8 cellular contexts compared by ENCODE assay signal in genomic region chr5:173629628-173630027, GRCh38. TPM values are rescaled to one million over a fixed set of nuclear protein-coding genes. Genes with fewer than 3 reads are reported as not detected.
DNase-seq lines count a peak whose midpoint lies in the region; ATAC-seq, FAIRE-seq and TF ChIP-seq lines count a peak whose summit lies in the region.
"Had no signal": no experiment of that assay in that cellular context is flagged by ENCODE, and none has a peak within 500 bp of the region (broad histone marks: within the 10 kb centered on the region; RNA-seq: fewer than 3 reads in every experiment).

No MANE protein-coding gene starts in this region.

- no peaks in the 10 kb centered on the region for H3K9me2 ChIP-seq in GM23248 (ENCODE audit: insufficient read depth)

- H3F3A ChIP-seq in neural progenitor cell (ENCODE audit: low read depth) (no peaks in the 10 kb centered on the region), GM23248 (ENCODE audit: insufficient read depth) (no peaks in the 10 kb centered on the region)

- no peaks in the 10 kb centered on the region for H3K36me3 Mint-ChIP-seq in neural progenitor cell

- H3K9me3 Mint-ChIP-seq in neural progenitor cell = no peaks in the 10 kb centered on the region

- TF ChIP-seq CTCF in GM10266 (IDR thresholded peaks at IDR 0.05; ENCODE audit: control insufficient read depth, insufficient read depth, low read depth, missing control alignments) (peak; percentile 52), K562 (IDR thresholded peaks at IDR 0.05 in 2 of 3, conservative IDR thresholded peaks at IDR 0.05 in 1 of 3; ENCODE audit: insufficient read depth in 2 of 3, low read depth in 1 of 3, low read length in 3 of 3) (peak; percentile 55 to 83 (median 64)), neural progenitor cell (IDR thresholded peaks at IDR 0.05) (peak; percentile 66)

- H3K79me2 ChIP-seq in K562 (ENCODE audit: control insufficient read depth, insufficient read depth, low read length) = no peaks in the 10 kb centered on the region
- H3K79me2 ChIP-seq in neural progenitor cell (ENCODE audit: low read depth) = no peaks in the 10 kb centered on the region
- no peaks in the 10 kb centered on the region for H3K79me2 ChIP-seq in GM23248 (ENCODE audit: insufficient read depth)

- no peak for TF ChIP-seq POLR2A in K562 (conservative IDR thresholded peaks at IDR 0.05)

- no peak for TF ChIP-seq EP300 in K562 (IDR thresholded peaks at IDR 0.05; ENCODE audit: low read length)

- H3K4me3 Mint-ChIP-seq in neural progenitor cell = no peak overlapping the region

- in situ Hi-C loops in K562 (cut with MboI) (no loop called here), GM23248 (cut with MboI) (loop anchor here (10.0 kb wide), 1 partner anchor 685 kb away; no protein-coding TSS in a partner anchor)

- H3K4me2 ChIP-seq in K562 (ENCODE audit: insufficient read depth, low read length) (no peak overlapping the region), neural progenitor cell (no peak overlapping the region), GM23248 (ENCODE audit: unreplicated experiment) (no peak overlapping the region)

- H3K36me3 ChIP-seq in K562 (ENCODE audit: control insufficient read depth, insufficient read depth, low read length) = no peaks in the 10 kb centered on the region
- no peaks in the 10 kb centered on the region for H3K36me3 ChIP-seq in neural progenitor cell
- no peaks in the 10 kb centered on the region for H3K36me3 ChIP-seq in GM23248 (ENCODE audit: low read depth)

- peaks cover 34% of the 10 kb centered on the region for H3K4me1 Mint-ChIP-seq in neural progenitor cell

- BruUV-seq in K562 (replicated peaks; lab: Mats Ljungman, UMichigan) = no TSS peak

- ATAC-seq in K562 (peak; percentile 84), HG03135 (IDR thresholded peaks at IDR 0.05; ENCODE audit: unreplicated experiment) (no peak)

- H3K4me1 ChIP-seq in K562 (replicated peaks in 1 of 2; ENCODE audit: control insufficient read depth in 2 of 2, insufficient read depth in 2 of 2, low read length in 2 of 2) (peaks cover 0 to 19% of the 10 kb centered on the region in 2 experiments; a peak in 4 of 5 replicates), neural progenitor cell (peaks cover 15% of the 10 kb centered on the region), GM23248 (ENCODE audit: insufficient read depth) (peaks cover 9% of the 10 kb centered on the region)

- WGBS in K562 (ENCODE audit: insufficient coverage, low coverage, missing lambda C conversion rate) = 0% methylated on average over 1 of the region's 1 CpG
- WGBS in GM23248 (ENCODE audit: low coverage in 1 of 2, low lambda C conversion rate in 2 of 2, missing lambda C conversion rate in 2 of 2), 2 experiments = 25 to 69% methylated on average over 1 of the region's 1 CpG

- no peaks in the 10 kb centered on the region for H4K20me1 ChIP-seq in K562 (replicated peaks; ENCODE audit: control insufficient read depth, insufficient read depth, low read length)
- H4K20me1 ChIP-seq in neural progenitor cell (ENCODE audit: low read depth) = no peaks in the 10 kb centered on the region
- no peaks in the 10 kb centered on the region for H4K20me1 ChIP-seq in GM23248 (ENCODE audit: insufficient read depth)

- intact Hi-C loops in K562 (cut with micrococcal nuclease) = loop anchor here (5.0 to 10.0 kb wide), 2 partner anchors 135 to 208 kb away; no protein-coding TSS in a partner anchor

- CTCF ChIA-PET in HEK293T (lab: Yijun Ruan, JAX) (interaction anchor here (0.5 to 1.6 kb wide), 13 partner anchors 10 to 394 kb away, joined by 3 to 7 read pairs (median 3); no protein-coding TSS in a partner anchor), K562 (lab: Yijun Ruan, JAX; ENCODE audit: low intra/inter-chr PET ratio) (no interaction called here)

- FAIRE-seq in K562 (lab: Jason Lieb, UNC) = no peak

- no peaks in the 10 kb centered on the region for H3K9me1 ChIP-seq in K562 (ENCODE audit: control insufficient read depth, insufficient read depth, low read length)

- peaks cover 11% of the 10 kb centered on the region for H3K27me3 Mint-ChIP-seq in neural progenitor cell (ENCODE audit: insufficient read depth, low read depth)

- H3K4me3 ChIP-seq in K562 (no peak overlapping the region), neural progenitor cell (no peak overlapping the region), GM23248 (no peak overlapping the region)

- DNase-seq in GM10266 (ENCODE audit: extremely low spot score) (peak; percentile 59), HEK293T (ENCODE audit: extremely low spot score) (peak; percentile 73), K562 (ENCODE audit: extremely low read depth in 1 of 4, low spot score in 3 of 4) (peak; percentile 57 to 68 (median 62)), neural progenitor cell (ENCODE audit: low spot score) (peak; percentile 56), LoVo (ENCODE audit: low spot score) (no peak), GM23248 (no peak)
- DNase-seq: activated naive CD4-positive, alpha-beta T cell treated with anti-CD3 and anti-CD28 coated beads, Interleukin-2, amount 50 U/mL, for 16 hours had no signal

- H3K27ac ChIP-seq in K562 (ENCODE audit: extremely low read depth, low read depth, low read length) (no peak overlapping the region), neural progenitor cell (no peak overlapping the region), GM23248 (no peak overlapping the region)

- H2AFZ ChIP-seq in K562 (ENCODE audit: low read depth, low read length) (no peak overlapping the region), neural progenitor cell (replicated peaks) (no peak overlapping the region), GM23248 (no peak overlapping the region)

- peak; percentile 45 to 66 for TF ChIP-seq RAD21 in K562 (CRISPR knock-in tag; conservative IDR thresholded peaks at IDR 0.05 in 1 of 2, IDR thresholded peaks at IDR 0.05 in 1 of 2)

- H3K27me3 ChIP-seq in K562 (ENCODE audit: control insufficient read depth in 2 of 2, insufficient read depth in 2 of 2, low read length in 2 of 2) (no peaks in the 10 kb centered on the region), neural progenitor cell (no peaks in the 10 kb centered on the region), GM23248 (replicated peaks; ENCODE audit: insufficient read depth) (peaks cover 4% of the 10 kb centered on the region; the same call in 1 of the 2 replicates)

- H3K9me3 ChIP-seq in K562 (replicated peaks; ENCODE audit: control insufficient read depth, insufficient read depth, low read depth, low read length) = no peaks in the 10 kb centered on the region
- H3K9me3 ChIP-seq in neural progenitor cell (ENCODE audit: low read depth) = no peaks in the 10 kb centered on the region
- H3K9me3 ChIP-seq in GM23248 (ENCODE audit: low read depth) = no peaks in the 10 kb centered on the region

- H3K9ac ChIP-seq in K562 (ENCODE audit: insufficient read depth in 1 of 2, low read depth in 2 of 2, low read length in 2 of 2) (no peak overlapping the region), neural progenitor cell (no peak overlapping the region), GM23248 (no peak overlapping the region)

- POLR2A ChIA-PET in HEK293T (lab: Yijun Ruan, JAX) (no interaction called here), K562 (lab: Yijun Ruan, JAX) (interaction anchor here (0.6 to 1.5 kb wide), 6 partner anchors 17 to 604 kb away, joined by 3 to 6 read pairs (median 3); partner anchors contain the start of gene CPEB4)

- no peak overlapping the region for H3K27ac Mint-ChIP-seq in neural progenitor cell

TF ChIP-seq in HEK293T, 16 proteins besides CTCF, POLR2A, EP300 and RAD21:
- TF ChIP-seq FOXA1 (IDR thresholded peaks at IDR 0.05) (no peak), ZNF384 (IDR thresholded peaks at IDR 0.05) (no peak), FOXM1 (IDR thresholded peaks at IDR 0.05; ENCODE audit: borderline replicate concordance) (no peak), FOXK2 (IDR thresholded peaks at IDR 0.05) (no peak), SUZ12 (IDR thresholded peaks at IDR 0.05) (no peak), ELF4 (IDR thresholded peaks at IDR 0.05) (no peak)

TF ChIP-seq in K562, 482 proteins besides CTCF, POLR2A, EP300 and RAD21 (continues in another document):
- no peak for TF ChIP-seq SIRT6 (IDR thresholded peaks at IDR 0.05; ENCODE audit: low read depth, low read length)
- no peak for TF ChIP-seq ETS2 (tag; IDR thresholded peaks at IDR 0.05; ENCODE audit: borderline replicate concordance, poor library complexity, severe bottlenecking)
- peak; percentile 30; the same call in 1 of the 2 replicates for TF ChIP-seq TFAP4 (CRISPR knock-in tag; IDR thresholded peaks at IDR 0.05; ENCODE audit: borderline replicate concordance)
- no peak for TF ChIP-seq ZNF695 (CRISPR knock-in tag; IDR thresholded peaks at IDR 0.05)

RNA-seq across cellular contexts. Expression of gene BOD1, which starts 13.2 kb away (rescaled TPM):
- 16.7 and 29.4 TPM in 2 replicates for total RNA-seq in K562 (2011; cell fraction: chromatin; rRNA removed; ENCODE audit: low replicate concordance)
- 12.8 and 14.3 TPM in 2 replicates for total RNA-seq in K562 (2011; cell fraction: nucleolus; rRNA removed)
- 20.2 and 24.8 TPM in 2 replicates for total RNA-seq in K562 (2011; cell fraction: nucleoplasm; rRNA removed)
- total RNA-seq in K562 (2014; rRNA removed) (19.3 and 20.3 TPM in 2 replicates), K562 (2014; rRNA removed; fragmentation: Illumina TruSeq; extraction: Trizol) (20.2 and 22.6 TPM in 2 replicates), K562 (2015; rRNA removed; fragmentation: Illumina TruSeq; extraction: Trizol) (31.1 and 31.5 TPM in 2 replicates), K562 (2021) (17.9 and 22.0 TPM in 2 replicates), neural progenitor cell (ENCODE audit: low replicate concordance) (144 and 175 TPM in 2 replicates)
- polyA plus RNA-seq in K562 (2011; rRNA removed) (31.6 and 35.6 TPM in 2 replicates), K562 (2014; fragmentation: Illumina TruSeq; extraction: Trizol) (22.0 and 24.6 TPM in 2 replicates), K562 (2014; fragmentation: Nextera tagmentation; extraction: Ambion mirVana) (10 to 100 TPM; 10.1 to 10.8 TPM), K562 (2014; rRNA removed) (23.8 and 26.7 TPM in 2 replicates), GM23248 (2016; fragmentation: Nextera tagmentation; extraction: Ambion mirVana) (64.3 and 66.1 TPM in 2 replicates)
- 12.4 and 22.2 TPM in 2 replicates for polyA plus RNA-seq in K562 (2011; cell fraction: cytosol; rRNA removed)
- polyA plus RNA-seq in K562 (2011; cell fraction: nucleus; rRNA removed) = 56.7 and 79.6 TPM in 2 replicates
- polyA plus RNA-seq in K562 (2012) = 18.4 and 19.0 TPM in 2 replicates
- polyA minus RNA-seq in K562 (2011; rRNA and poly(A)+ RNA removed) = 29.3 and 39.7 TPM in 2 replicates
- polyA minus RNA-seq in K562 (2011; cell fraction: cytosol; rRNA and poly(A)+ RNA removed) = 8.3 and 10.8 TPM in 2 replicates
- 14.5 and 37.8 TPM in 2 replicates for polyA minus RNA-seq in K562 (2011; cell fraction: nucleus; rRNA and poly(A)+ RNA removed)
- 48.1 and 51.4 TPM in 2 replicates for total RNA-seq in GM23248 (2014; rRNA removed; shearing (Covaris generic))

Comparison
In these comparisons a context has a peak if more than half of its experiments do, and no peak if none do; other contexts are left out.
1. DNase-seq: peak in GM10266 (single experiment), HEK293T (single experiment), K562 (4 of 4) and neural progenitor cell (single experiment); none in LoVo (single experiment) and GM23248 (single experiment).
2. Peak in every context shown above with its lines, with median percentiles within 50 percentile points of each other: CTCF ChIP-seq.